ENCODE assay signal across 20 cellular contexts in genomic region chr2:26438926-26439325, GRCh38. TPM values are rescaled to one million over a fixed set of nuclear protein-coding genes. Genes with fewer than 3 reads are reported as not detected.
"Had no signal": no experiment of that assay in that cellular context is flagged by ENCODE, and none has a peak within 500 bp of the region (broad histone marks: within the 10 kb centered on the region; RNA-seq: fewer than 3 reads in every experiment).

No MANE protein-coding gene starts in this region.

- H3K4me3 Mint-ChIP-seq: activated naive CD4-positive, alpha-beta T cell treated with anti-CD3 and anti-CD28 coated beads, Interleukin-2, amount 50 U/mL, for 24 hours; endodermal cell; natural killer cell had no signal

- ATAC-seq: natural killer cell; right lobe of liver; stimulated activated naive CD8-positive, alpha-beta T cell treated with anti-CD3 and anti-CD28 coated beads, Interleukin-15, Interleukin-2, amounts not matched to agents 100 U/mL and 50 U/mL, for 24 hours had no signal

- H3K36me3 ChIP-seq: brain microvascular endothelial cell, prostate gland, right lobe of liver had no signal

- H3K27me3 Mint-ChIP-seq: activated naive CD4-positive, alpha-beta T cell treated with anti-CD3 and anti-CD28 coated beads, Interleukin-2, amount 50 U/mL, for 24 hours had no signal

- DNase-seq: activated CD4-positive, alpha-beta T cell treated with anti-CD3 and anti-CD28 coated beads, Interleukin-2, amount 50 U/mL, for 1 hour; activated CD4-positive, CD25-positive, alpha-beta regulatory T cell; activated T-cell treated with anti-CD3 and anti-CD28 coated beads, Interleukin-2, amount 50 U/mL, for 1 hour; endodermal cell; left colon; mucosa of descending colon; natural killer cell; occipital lobe; stimulated activated CD4-positive, alpha-beta T cell treated with anti-CD3 and anti-CD28 coated beads, Interleukin-4, amount 100 ng/mL, for 1 hour; stimulated activated CD8-positive, alpha-beta memory T cell treated with anti-CD3 and anti-CD28 coated beads, Interleukin-4, amount 100 ng/mL, for 48 hours; stimulated activated naive CD8-positive, alpha-beta T cell treated with anti-CD3 and anti-CD28 coated beads, Interleukin-15, Interleukin-2, amounts not matched to agents 100 U/mL and 50 U/mL, for 24 hours had no signal

- H3K27me3 ChIP-seq: brain microvascular endothelial cell, right lobe of liver had no signal

- H3K4me1 ChIP-seq: prostate gland, right lobe of liver had no signal

- H3K27ac Mint-ChIP-seq: activated naive CD4-positive, alpha-beta T cell treated with anti-CD3 and anti-CD28 coated beads, Interleukin-2, amount 50 U/mL, for 24 hours; endodermal cell; natural killer cell had no signal

- H3K9me3 Mint-ChIP-seq: activated naive CD4-positive, alpha-beta T cell treated with anti-CD3 and anti-CD28 coated beads, Interleukin-2, amount 50 U/mL, for 24 hours; endodermal cell; natural killer cell had no signal

- H3K36me3 Mint-ChIP-seq: activated naive CD4-positive, alpha-beta T cell treated with anti-CD3 and anti-CD28 coated beads, Interleukin-2, amount 50 U/mL, for 24 hours; natural killer cell had no signal

- H3K4me3 ChIP-seq: lung, mucosa of descending colon, prostate gland, right lobe of liver had no signal

- H3K4me1 Mint-ChIP-seq: natural killer cell had no signal

- H3K9me3 ChIP-seq: mucosa of descending colon, prostate gland, right lobe of liver had no signal

- H3K27ac ChIP-seq: brain microvascular endothelial cell, prostate gland, right lobe of liver had no signal

RNA-seq across cellular contexts. Expression of gene DRC1, which starts 37.2 kb away (rescaled TPM):
- total RNA-seq: dermis microvascular lymphatic vessel endothelial cell; fibroblast of villous mesenchyme; left colon; mucosa of descending colon; natural killer cell; T-helper 1 cell treated with Interleukin-12 subunit alpha and Interleukin-12 subunit beta and Interleukin-4 antibody, amounts not matched to agents 30 ng/mL and 1 ng/mL, for 36 hours; ureter had no signal

RNA-seq across cellular contexts. Expression of gene OTOF, which starts 39.0 kb away (rescaled TPM):
- total RNA-seq: left colon had no signal
